ENCODE assay signal across 8 cellular contexts in the genomic region with DNA sequence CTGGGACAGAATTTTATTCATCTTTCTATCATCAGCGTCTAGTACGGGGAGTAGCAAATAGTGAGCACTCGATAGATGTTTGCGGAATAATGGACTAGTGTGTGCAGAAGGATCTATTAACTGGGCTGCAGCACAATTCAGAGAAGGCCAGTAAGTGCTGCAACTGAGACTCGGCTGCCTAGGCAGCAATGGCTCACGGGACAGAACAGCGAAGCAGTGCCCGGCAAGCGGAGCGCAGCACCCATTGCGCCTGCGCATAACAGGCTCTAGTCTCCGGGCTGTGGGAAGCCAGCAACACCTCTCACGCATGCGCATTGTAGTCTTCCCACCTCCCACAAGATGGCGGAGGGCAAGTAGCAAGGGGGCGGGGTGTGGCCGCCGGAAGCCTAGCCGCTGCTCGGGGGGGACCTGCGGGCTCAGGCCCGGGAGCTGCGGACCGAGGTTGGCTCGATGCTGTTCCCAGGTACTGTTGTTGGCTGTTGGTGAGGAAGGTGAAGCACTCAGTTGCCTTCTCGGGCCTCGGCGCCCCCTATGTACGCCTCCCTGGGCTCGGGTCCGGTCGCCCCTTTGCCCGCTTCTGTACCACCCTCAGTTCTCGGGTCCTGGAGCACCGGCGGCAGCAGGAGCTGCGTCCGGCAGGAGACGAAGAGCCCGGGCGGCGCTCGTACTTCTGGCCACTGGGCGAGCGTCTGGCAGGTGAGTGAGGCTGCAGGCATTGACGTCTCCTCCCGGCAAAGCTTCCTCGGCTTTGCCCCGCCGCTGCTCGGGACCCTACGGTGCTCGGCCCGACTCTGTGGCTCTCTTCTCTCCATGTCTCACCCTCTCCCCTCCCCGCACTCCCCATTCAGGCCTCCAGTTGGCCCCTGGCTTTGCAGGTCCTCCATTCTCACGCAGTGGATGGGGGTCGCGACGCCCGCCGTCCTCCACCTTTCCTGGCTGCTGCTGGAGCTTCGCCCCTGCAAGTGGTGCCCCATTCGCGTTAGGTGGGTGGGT. TPM values are rescaled to one million over a fixed set of nuclear protein-coding genes. Genes with fewer than 3 reads are reported as not detected.
DNase-seq lines count a peak whose midpoint lies in the region; ATAC-seq and TF ChIP-seq lines count a peak whose summit lies in the region.

No MANE protein-coding gene starts in this region.

- H3K9me3 Mint-ChIP-seq in activated CD4-positive, alpha-beta T cell treated with anti-CD3 and anti-CD28 coated beads, Interleukin-2, amount 10 ng/mL, durations not matched to agents 7 days and 5 days: no peaks in the 10 kb centered on the region

- intact Hi-C loops in left colon (cut with DNase I, micrococcal nuclease): no loop called here

- H3K27me3 Mint-ChIP-seq in activated CD4-positive, alpha-beta T cell treated with anti-CD3 and anti-CD28 coated beads, Interleukin-2, amount 10 ng/mL, durations not matched to agents 7 days and 5 days: no peaks in the 10 kb centered on the region

- POLR2A ChIA-PET in activated CD4-positive, alpha-beta T cell treated with anti-CD3 and anti-CD28 coated beads, Interleukin-2, amount 10 ng/mL, durations not matched to agents 7 days and 5 days (lab: Charles Lee): no interaction called here

- ATAC-seq in GM19351 (IDR thresholded peaks at IDR 0.05; ENCODE audit: unreplicated experiment): peak; percentile 91
- peak; percentile 92 for ATAC-seq in HG03520 (IDR thresholded peaks at IDR 0.05; ENCODE audit: unreplicated experiment)
- peak; percentile 96 for ATAC-seq in left colon

- H3K27ac ChIP-seq in C4-2B: peak overlapping the region; percentile 89

- TF ChIP-seq CTCF in C4-2B (conservative IDR thresholded peaks at IDR 0.05): no peak

- H3K4me1 Mint-ChIP-seq in activated CD4-positive, alpha-beta T cell treated with anti-CD3 and anti-CD28 coated beads, Interleukin-2, amount 10 ng/mL, durations not matched to agents 7 days and 5 days: peaks cover 53% of the 10 kb centered on the region

- H3K36me3 Mint-ChIP-seq in activated CD4-positive, alpha-beta T cell treated with anti-CD3 and anti-CD28 coated beads, Interleukin-2, amount 10 ng/mL, durations not matched to agents 7 days and 5 days (ENCODE audit: low read depth): peaks cover 15% of the 10 kb centered on the region

- H3K27ac Mint-ChIP-seq in activated CD4-positive, alpha-beta T cell treated with anti-CD3 and anti-CD28 coated beads, Interleukin-2, amount 10 ng/mL, durations not matched to agents 7 days and 5 days: peak overlapping the region; percentile 91

- peak overlapping the region; percentile 90 for H3K4me3 Mint-ChIP-seq in activated CD4-positive, alpha-beta T cell treated with anti-CD3 and anti-CD28 coated beads, Interleukin-2, amount 10 ng/mL, durations not matched to agents 7 days and 5 days

- CTCF ChIA-PET in activated CD4-positive, alpha-beta T cell treated with anti-CD3 and anti-CD28 coated beads, Interleukin-2, amount 10 ng/mL, durations not matched to agents 7 days and 5 days (lab: Charles Lee): interaction anchor here (0.5 kb wide), 1 partner anchor 83 kb away, joined by 3 read pairs; no protein-coding TSS in a partner anchor

- DNase-seq in NCI-H526 treated with DMSO at 0.1 percent for 48 hours (lab: John Stamatoyannopoulos, UW) (peak; percentile 90), cortex of kidney (lab: John Stamatoyannopoulos, UW) (peak; percentile 71), left colon (peak; percentile 95 to 99)
- peak; percentile 99 for DNase-seq in activated CD4-positive, alpha-beta T cell treated with anti-CD3 and anti-CD28 coated beads, Interleukin-2, amount 10 ng/mL, durations not matched to agents 7 days and 5 days
- peak; percentile 86 to 94 for DNase-seq in stimulated activated CD4-positive, alpha-beta T cell treated with anti-CD3 and anti-CD28 coated beads, Interleukin-1b, Interleukin-23, amount 100 ng/mL, for 4 hours (ENCODE audit: low read depth in 2 of 2)

RNA-seq across cellular contexts. Expression of a gene that starts 30.2 kb away (rescaled TPM):
- total RNA-seq in activated CD4-positive, alpha-beta T cell treated with anti-CD3 and anti-CD28 coated beads, Interleukin-2, amount 10 ng/mL, durations not matched to agents 7 days and 5 days: 10 to 100 TPM; 21.5 to 25.7 TPM
- 10 to 100 TPM; 48.0 to 52.9 TPM for total RNA-seq in left colon

Comparison
In these comparisons a context has a peak if more than half of its experiments do, and no peak if none do; other contexts are left out.
1. Peak in every context shown above with its lines: DNase-seq, ATAC-seq and H3K27ac ChIP-seq.